In the genomic region with DNA sequence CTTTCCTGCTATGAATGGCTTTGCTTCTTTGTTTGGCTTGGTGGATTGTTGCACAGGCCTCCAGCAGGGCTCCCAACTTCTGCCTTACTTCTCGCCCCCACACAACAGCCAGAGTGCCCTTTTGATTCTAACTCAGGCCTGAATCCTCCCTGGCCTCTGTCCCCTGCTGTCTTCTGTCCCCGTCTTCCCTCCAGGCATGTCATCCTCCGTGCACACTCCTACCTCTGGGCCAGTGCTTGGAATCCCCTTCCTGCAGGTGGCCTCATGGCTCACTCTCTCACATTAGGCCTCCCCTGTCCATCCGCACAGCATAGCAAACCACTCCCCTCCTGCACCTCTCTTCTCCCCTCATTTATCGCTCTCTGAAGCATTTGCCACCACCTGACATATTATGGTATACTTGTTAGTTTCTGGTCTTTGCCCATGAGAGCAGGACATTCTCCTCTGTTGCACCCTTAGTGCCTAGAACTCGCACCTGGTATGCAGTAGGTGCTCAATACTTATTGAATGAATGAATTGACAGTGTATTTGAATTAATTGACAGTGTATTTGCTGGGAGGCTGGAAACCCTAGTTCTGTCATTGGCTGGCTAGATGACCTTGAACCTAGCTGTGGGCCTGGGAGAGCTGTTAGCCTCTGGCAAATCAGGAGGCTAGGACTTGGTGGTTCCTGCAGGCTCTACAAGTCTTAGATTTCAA, we compare ENCODE assay signal across 1 cellular context.
A peak's percentile ranks its signal among the peaks of the same experiment; 100 is the strongest.
TF ChIP-seq lines count a peak whose summit lies in the region.

No MANE protein-coding gene starts in this region.

TF ChIP-seq in HepG2, 621 proteins besides CTCF, POLR2A, EP300 and RAD21:
- TF ChIP-seq NR2C2 (CRISPR knock-in tag; IDR thresholded peaks at IDR 0.05; ENCODE audit: borderline replicate concordance): peak; percentile 23; the same call in 1 of the 2 replicates
- no peak for TF ChIP-seq ZNF574 (CRISPR knock-in tag; IDR thresholded peaks at IDR 0.05)
- TF ChIP-seq ZNF263 (CRISPR knock-in tag; IDR thresholded peaks at IDR 0.05): 0 out of 2 replicates have a peak, but pooled peaks have one; percentile 43
- TF ChIP-seq SSRP1 (CRISPR knock-in tag; IDR thresholded peaks at IDR 0.05): 0 out of 2 replicates have a peak, but pooled peaks have one; percentile 42
- TF ChIP-seq CSRNP2 (CRISPR knock-in tag; conservative IDR thresholded peaks at IDR 0.05; ENCODE audit: low read depth): no peak
- no peak for TF ChIP-seq TCF12 (IDR thresholded peaks at IDR 0.05)
- no peak for TF ChIP-seq TCF12 (CRISPR knock-in tag; IDR thresholded peaks at IDR 0.05)
- no peak for TF ChIP-seq NFYC (CRISPR knock-in tag; IDR thresholded peaks at IDR 0.05)
- 0 out of 2 replicates have a peak, but pooled peaks have one; percentile 62 for TF ChIP-seq ZKSCAN8 (CRISPR knock-in tag; IDR thresholded peaks at IDR 0.05; ENCODE audit: borderline replicate concordance)
- TF ChIP-seq, protein P1, sequence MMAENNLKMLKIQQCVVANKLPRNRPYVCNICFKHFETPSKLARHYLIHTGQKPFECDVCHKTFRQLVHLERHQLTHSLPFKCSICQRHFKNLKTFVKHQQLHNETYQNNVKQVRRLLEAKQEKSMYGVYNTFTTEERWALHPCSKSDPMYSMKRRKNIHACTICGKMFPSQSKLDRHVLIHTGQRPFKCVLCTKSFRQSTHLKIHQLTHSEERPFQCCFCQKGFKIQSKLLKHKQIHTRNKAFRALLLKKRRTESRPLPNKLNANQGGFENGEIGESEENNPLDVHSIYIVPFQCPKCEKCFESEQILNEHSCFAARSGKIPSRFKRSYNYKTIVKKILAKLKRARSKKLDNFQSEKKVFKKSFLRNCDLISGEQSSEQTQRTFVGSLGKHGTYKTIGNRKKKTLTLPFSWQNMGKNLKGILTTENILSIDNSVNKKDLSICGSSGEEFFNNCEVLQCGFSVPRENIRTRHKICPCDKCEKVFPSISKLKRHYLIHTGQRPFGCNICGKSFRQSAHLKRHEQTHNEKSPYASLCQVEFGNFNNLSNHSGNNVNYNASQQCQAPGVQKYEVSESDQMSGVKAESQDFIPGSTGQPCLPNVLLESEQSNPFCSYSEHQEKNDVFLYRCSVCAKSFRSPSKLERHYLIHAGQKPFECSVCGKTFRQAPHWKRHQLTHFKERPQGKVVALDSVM (CRISPR knock-in tag; IDR thresholded peaks at IDR 0.05): no peak
- TF ChIP-seq HDAC6 (IDR thresholded peaks at IDR 0.05; ENCODE audit: low read depth, low read length): no peak
- TF ChIP-seq IKZF4 (CRISPR knock-in tag; IDR thresholded peaks at IDR 0.05; ENCODE audit: borderline replicate concordance, low read depth, not compliant biosample characterization): no peak
- TF ChIP-seq RXRB (CRISPR knock-in tag; IDR thresholded peaks at IDR 0.05; ENCODE audit: borderline replicate concordance): no peak
- TF ChIP-seq ZNF678 (CRISPR knock-in tag; IDR thresholded peaks at IDR 0.05): no peak
- no peak for TF ChIP-seq ZSCAN22 (CRISPR knock-in tag; IDR thresholded peaks at IDR 0.05)
